ENCODE assay signal across 1 cellular context in the genomic region with DNA sequence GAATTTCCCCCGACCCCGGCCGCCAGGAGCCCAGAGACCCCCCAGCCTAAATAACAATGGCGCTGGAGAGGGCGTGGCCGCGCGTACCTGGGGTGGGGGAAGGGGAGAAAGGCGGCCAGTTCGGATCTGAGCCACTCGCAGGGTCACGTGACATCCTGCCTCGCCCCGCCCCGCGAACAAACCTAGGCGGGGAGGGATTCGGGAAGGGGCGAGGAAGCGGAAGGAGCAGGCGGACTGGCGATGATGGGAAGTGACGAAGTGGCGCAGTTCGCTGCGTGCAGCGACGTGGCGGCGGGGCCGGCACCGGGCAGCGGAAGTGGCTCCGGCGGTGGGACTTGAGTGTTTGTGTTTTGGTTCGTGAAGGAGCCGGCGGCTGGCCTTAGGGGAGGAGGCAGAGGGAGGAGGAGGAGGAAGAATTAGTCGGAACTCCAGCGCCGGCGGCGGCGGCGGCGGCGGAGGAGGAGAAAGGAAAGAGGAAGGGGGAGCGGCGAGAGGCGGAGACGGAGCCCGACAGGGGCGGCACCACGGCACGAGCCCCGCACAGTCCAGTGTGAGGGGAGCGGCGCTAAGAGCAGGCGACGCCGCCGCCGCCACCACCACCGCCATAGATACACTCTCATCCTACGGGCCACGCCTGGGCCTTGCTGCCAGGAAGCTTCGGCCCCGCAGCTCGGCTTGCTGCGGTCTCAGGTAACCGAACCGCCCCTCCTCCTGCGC.
TF ChIP-seq lines count a peak whose summit lies in the region.

A gene with protein sequence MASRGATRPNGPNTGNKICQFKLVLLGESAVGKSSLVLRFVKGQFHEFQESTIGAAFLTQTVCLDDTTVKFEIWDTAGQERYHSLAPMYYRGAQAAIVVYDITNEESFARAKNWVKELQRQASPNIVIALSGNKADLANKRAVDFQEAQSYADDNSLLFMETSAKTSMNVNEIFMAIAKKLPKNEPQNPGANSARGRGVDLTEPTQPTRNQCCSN (plus strand): TSS at position 266 of the 717 bp plus-strand sequence. CDS start 3,802 bp downstream, outside the sequence.

TF ChIP-seq in HepG2, 621 proteins besides CTCF, POLR2A, EP300 and RAD21 (continued from another document):
- no peak for TF ChIP-seq KLF13 (CRISPR knock-in tag; IDR thresholded peaks at IDR 0.05)
- no peak for TF ChIP-seq DNMT1 (CRISPR knock-in tag; IDR thresholded peaks at IDR 0.05)
- TF ChIP-seq ZNF543 (CRISPR knock-in tag; IDR thresholded peaks at IDR 0.05) = no peak
- TF ChIP-seq EZH2 (conservative IDR thresholded peaks at IDR 0.05; ENCODE audit: low read depth, low read length) = no peak
- no peak for TF ChIP-seq SRSF9 (IDR thresholded peaks at IDR 0.05; ENCODE audit: borderline replicate concordance, insufficient read depth, low read depth, low read length, poor library complexity, severe bottlenecking)
- TF ChIP-seq PCBP1 (IDR thresholded peaks at IDR 0.05; ENCODE audit: borderline replicate concordance, low read depth, low read length) = no peak
- no peak for TF ChIP-seq CC2D1A (CRISPR knock-in tag; IDR thresholded peaks at IDR 0.05)
- no peak for TF ChIP-seq SOX6 (IDR thresholded peaks at IDR 0.05)
- peak; percentile 83 for TF ChIP-seq SOX6 (CRISPR knock-in tag; IDR thresholded peaks at IDR 0.05)
- no peak for TF ChIP-seq SUZ12 (IDR thresholded peaks at IDR 0.05; ENCODE audit: low read depth, low read length)
- no peak; the same call in 1 of the 2 replicates for TF ChIP-seq ZNF652 (CRISPR knock-in tag; IDR thresholded peaks at IDR 0.05; ENCODE audit: borderline replicate concordance, low read depth)
- peak; percentile 19; the same call in 1 of the 2 replicates for TF ChIP-seq RXRA (CRISPR knock-in tag; IDR thresholded peaks at IDR 0.05)
- TF ChIP-seq, protein P1, sequence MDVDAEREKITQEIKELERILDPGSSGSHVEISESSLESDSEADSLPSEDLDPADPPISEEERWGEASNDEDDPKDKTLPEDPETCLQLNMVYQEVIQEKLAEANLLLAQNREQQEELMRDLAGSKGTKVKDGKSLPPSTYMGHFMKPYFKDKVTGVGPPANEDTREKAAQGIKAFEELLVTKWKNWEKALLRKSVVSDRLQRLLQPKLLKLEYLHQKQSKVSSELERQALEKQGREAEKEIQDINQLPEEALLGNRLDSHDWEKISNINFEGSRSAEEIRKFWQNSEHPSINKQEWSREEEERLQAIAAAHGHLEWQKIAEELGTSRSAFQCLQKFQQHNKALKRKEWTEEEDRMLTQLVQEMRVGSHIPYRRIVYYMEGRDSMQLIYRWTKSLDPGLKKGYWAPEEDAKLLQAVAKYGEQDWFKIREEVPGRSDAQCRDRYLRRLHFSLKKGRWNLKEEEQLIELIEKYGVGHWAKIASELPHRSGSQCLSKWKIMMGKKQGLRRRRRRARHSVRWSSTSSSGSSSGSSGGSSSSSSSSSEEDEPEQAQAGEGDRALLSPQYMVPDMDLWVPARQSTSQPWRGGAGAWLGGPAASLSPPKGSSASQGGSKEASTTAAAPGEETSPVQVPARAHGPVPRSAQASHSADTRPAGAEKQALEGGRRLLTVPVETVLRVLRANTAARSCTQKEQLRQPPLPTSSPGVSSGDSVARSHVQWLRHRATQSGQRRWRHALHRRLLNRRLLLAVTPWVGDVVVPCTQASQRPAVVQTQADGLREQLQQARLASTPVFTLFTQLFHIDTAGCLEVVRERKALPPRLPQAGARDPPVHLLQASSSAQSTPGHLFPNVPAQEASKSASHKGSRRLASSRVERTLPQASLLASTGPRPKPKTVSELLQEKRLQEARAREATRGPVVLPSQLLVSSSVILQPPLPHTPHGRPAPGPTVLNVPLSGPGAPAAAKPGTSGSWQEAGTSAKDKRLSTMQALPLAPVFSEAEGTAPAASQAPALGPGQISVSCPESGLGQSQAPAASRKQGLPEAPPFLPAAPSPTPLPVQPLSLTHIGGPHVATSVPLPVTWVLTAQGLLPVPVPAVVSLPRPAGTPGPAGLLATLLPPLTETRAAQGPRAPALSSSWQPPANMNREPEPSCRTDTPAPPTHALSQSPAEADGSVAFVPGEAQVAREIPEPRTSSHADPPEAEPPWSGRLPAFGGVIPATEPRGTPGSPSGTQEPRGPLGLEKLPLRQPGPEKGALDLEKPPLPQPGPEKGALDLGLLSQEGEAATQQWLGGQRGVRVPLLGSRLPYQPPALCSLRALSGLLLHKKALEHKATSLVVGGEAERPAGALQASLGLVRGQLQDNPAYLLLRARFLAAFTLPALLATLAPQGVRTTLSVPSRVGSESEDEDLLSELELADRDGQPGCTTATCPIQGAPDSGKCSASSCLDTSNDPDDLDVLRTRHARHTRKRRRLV (CRISPR knock-in tag; IDR thresholded peaks at IDR 0.05) = no peak
- TF ChIP-seq ARHGAP35 (CRISPR knock-in tag; IDR thresholded peaks at IDR 0.05; ENCODE audit: borderline replicate concordance) = no peak
- TF ChIP-seq ZNF75D (CRISPR knock-in tag; IDR thresholded peaks at IDR 0.05; ENCODE audit: borderline replicate concordance) = no peak
- TF ChIP-seq ZNF33A (CRISPR knock-in tag; IDR thresholded peaks at IDR 0.05; ENCODE audit: borderline replicate concordance) = no peak
- 0 out of 2 replicates have a peak, but pooled peaks have one; percentile 34 for TF ChIP-seq MEIS2 (CRISPR knock-in tag; IDR thresholded peaks at IDR 0.05)
- no peak for TF ChIP-seq ZNF878 (CRISPR knock-in tag; IDR thresholded peaks at IDR 0.05)
TF ChIP-seq in HepG2: peak in this region for 224.
